ENCODE assay signal across 8 cellular contexts in genomic region chr10:103416436-103417147, GRCh38. TPM values are rescaled to one million over a fixed set of nuclear protein-coding genes. Genes with fewer than 3 reads are reported as not detected.
DNase-seq lines count a peak whose midpoint lies in the region; ATAC-seq and TF ChIP-seq lines count a peak whose summit lies in the region.

No MANE protein-coding gene starts in this region.

- no peak overlapping the region for H3K9ac ChIP-seq in OCI-LY3 (ENCODE audit: low read length)
- no peak overlapping the region for H3K9ac ChIP-seq in parathyroid adenoma

- H3K4me3 ChIP-seq in BE2C (ENCODE audit: low read depth, low read length) (no peak overlapping the region), OCI-LY3 (ENCODE audit: low read length) (no peak overlapping the region), parathyroid adenoma (ENCODE audit: low read depth, low read length) (no peak overlapping the region)

- no peak overlapping the region for H3K4me2 ChIP-seq in OCI-LY3 (ENCODE audit: low read length)
- no peak overlapping the region for H3K4me2 ChIP-seq in parathyroid adenoma (ENCODE audit: low read length)

- H3K79me2 ChIP-seq in OCI-LY3 (ENCODE audit: low read length) (no peaks in the 10 kb centered on the region), parathyroid adenoma (no peaks in the 10 kb centered on the region)

- H2AFZ ChIP-seq in OCI-LY3 (ENCODE audit: low read depth, low read length), result no peak overlapping the region
- H2AFZ ChIP-seq in parathyroid adenoma, result no peak overlapping the region

- H4K20me1 ChIP-seq in OCI-LY3 (ENCODE audit: insufficient read depth, low read length), result no peaks in the 10 kb centered on the region

- H3K27me3 ChIP-seq in BE2C, result no peaks in the 10 kb centered on the region
- no peaks in the 10 kb centered on the region for H3K27me3 ChIP-seq in OCI-LY3 (ENCODE audit: low read depth, low read length)
- no peaks in the 10 kb centered on the region for H3K27me3 ChIP-seq in foreskin keratinocyte
- no peaks in the 10 kb centered on the region for H3K27me3 ChIP-seq in parathyroid adenoma (ENCODE audit: control insufficient read depth, insufficient read depth, low read length)

- no peaks in the 10 kb centered on the region for H3K4me1 ChIP-seq in BE2C
- H3K4me1 ChIP-seq in OCI-LY3 (ENCODE audit: low read length), result no peaks in the 10 kb centered on the region
- H3K4me1 ChIP-seq in foreskin keratinocyte, result no peaks in the 10 kb centered on the region
- no peaks in the 10 kb centered on the region for H3K4me1 ChIP-seq in parathyroid adenoma

- TF ChIP-seq CTCF in BE2C (IDR thresholded peaks at IDR 0.05; ENCODE audit: low read depth, low read length), result peak; percentile 58
- TF ChIP-seq CTCF in GM20000 (IDR thresholded peaks at IDR 0.05; ENCODE audit: extremely low read depth, missing control alignments), result peak; percentile 42
- peak; percentile 58 for TF ChIP-seq CTCF in OCI-LY3 (IDR thresholded peaks at IDR 0.05; ENCODE audit: low read depth, low read length)
- peak; percentile 71 for TF ChIP-seq CTCF in foreskin keratinocyte (conservative IDR thresholded peaks at IDR 0.05)
- peak; percentile 74 for TF ChIP-seq CTCF in parathyroid adenoma (IDR thresholded peaks at IDR 0.05)

- H3K9me3 ChIP-seq in BE2C (no peaks in the 10 kb centered on the region), OCI-LY3 (ENCODE audit: insufficient read depth, low read length) (no peaks in the 10 kb centered on the region), parathyroid adenoma (ENCODE audit: control insufficient read depth, low read length) (no peaks in the 10 kb centered on the region)

- H3K36me3 ChIP-seq in BE2C (peaks cover 87% of the 10 kb centered on the region), OCI-LY3 (replicated peaks; ENCODE audit: low read depth, low read length) (peaks cover 41% of the 10 kb centered on the region), parathyroid adenoma (ENCODE audit: control insufficient read depth, insufficient read depth, low read length) (no peaks in the 10 kb centered on the region)

- H3K27ac ChIP-seq in OCI-LY3 (ENCODE audit: low read length), result no peak overlapping the region
- H3K27ac ChIP-seq in foreskin keratinocyte, result no peak overlapping the region
- no peak overlapping the region for H3K27ac ChIP-seq in parathyroid adenoma

- ATAC-seq in foreskin keratinocyte (no peak), GM18907 (IDR thresholded peaks at IDR 0.05; ENCODE audit: unreplicated experiment) (no peak)

- DNase-seq in BE2C (peak; percentile 65), GM20000 (ENCODE audit: low spot score) (peak; percentile 53), activated T-helper 1 cell treated with Interleukin-2 at 50 U/mL for 16 hours (ENCODE audit: low read depth) (peak; percentile 34), foreskin keratinocyte (peak in 1 of 2 donors; percentile 15), occipital lobe (lab: John Stamatoyannopoulos, UW) (no peak)

RNA-seq across cellular contexts. Expression of gene PDCD11, which starts 20.2 kb away (rescaled TPM):
- polyA plus RNA-seq in BE2C (2012; ENCODE audit: insufficient read depth, insufficient read length, low read depth), result 73.4 TPM
- total RNA-seq in foreskin keratinocyte (47.9 and 53.1 TPM in 2 replicates), occipital lobe (24.3 TPM)
- polyA plus RNA-seq in foreskin keratinocyte, result 26.9 and 27.9 TPM in 2 replicates

RNA-seq across cellular contexts. Expression of gene ATP5MK, which starts 20.3 kb away (rescaled TPM):
- polyA plus RNA-seq in BE2C (2012; ENCODE audit: insufficient read depth, insufficient read length, low read depth), result 468 TPM
- 421 and 463 TPM in 2 replicates for total RNA-seq in foreskin keratinocyte
- polyA plus RNA-seq in foreskin keratinocyte, result 606 and 654 TPM in 2 replicates
- total RNA-seq in occipital lobe, result 121 TPM

RNA-seq across cellular contexts. Expression of gene CALHM2, which starts 35.6 kb away (rescaled TPM):
- polyA plus RNA-seq in BE2C (2012; ENCODE audit: insufficient read depth, insufficient read length, low read depth), result 57.6 TPM
- total RNA-seq in foreskin keratinocyte (6.4 and 11.0 TPM in 2 replicates), occipital lobe (3.1 TPM)
- 5.7 and 9.8 TPM in 2 replicates for polyA plus RNA-seq in foreskin keratinocyte

RNA-seq across cellular contexts. Expression of gene CALHM1, which starts 42.1 kb away (rescaled TPM):
- 0.19 TPM for polyA plus RNA-seq in BE2C (2012; ENCODE audit: insufficient read depth, insufficient read length, low read depth)
- total RNA-seq in foreskin keratinocyte (not detected in 2 replicates), occipital lobe (not detected)
- not detected in 2 replicates for polyA plus RNA-seq in foreskin keratinocyte

RNA-seq across cellular contexts. Expression of gene TAF5, which starts 48.8 kb away (rescaled TPM):
- 8.3 TPM for polyA plus RNA-seq in BE2C (2012; ENCODE audit: insufficient read depth, insufficient read length, low read depth)
- total RNA-seq in foreskin keratinocyte (7.6 and 9.5 TPM in 2 replicates), occipital lobe (13.1 TPM)
- 3.0 and 4.4 TPM in 2 replicates for polyA plus RNA-seq in foreskin keratinocyte
